Comparison of ENCODE assay signal across 23 cellular contexts in genomic region chr15:101398247-101398646, GRCh38.
"Had no signal": no experiment of that assay in that cellular context is flagged by ENCODE, and none has a peak within 500 bp of the region (broad histone marks: within the 10 kb centered on the region; RNA-seq: fewer than 3 reads in every experiment).

No MANE protein-coding gene starts in this region.

- H3K4me3 Mint-ChIP-seq: activated naive CD4-positive, alpha-beta T cell treated with anti-CD3 and anti-CD28 coated beads for 36 hours; activated naive CD8-positive, alpha-beta T cell treated with anti-CD3 and anti-CD28 coated beads, Interleukin-2, amount 50 U/mL, for 24 hours; brain; neural progenitor cell; T-helper 1 cell treated with Interleukin-12 subunit alpha and Interleukin-12 subunit beta and Interleukin-4 antibody, amounts not matched to agents 30 μg/mL and 1 μg/mL, for 36 hours had no signal

- H3K4me3 ChIP-seq: heart right ventricle, neural progenitor cell, psoas muscle, right atrium auricular region, spleen, upper lobe of right lung had no signal

- H3K4me1 Mint-ChIP-seq: brain had no signal

- H3K9ac ChIP-seq: neural progenitor cell had no signal

- H3K4me1 ChIP-seq: heart right ventricle, psoas muscle, right atrium auricular region, upper lobe of right lung had no signal

- H3K36me3 Mint-ChIP-seq: brain; naive thymus-derived CD8-positive, alpha-beta T cell; neural progenitor cell had no signal

- H2AFZ ChIP-seq: neural progenitor cell had no signal

- H3K27ac Mint-ChIP-seq: activated naive CD4-positive, alpha-beta T cell treated with anti-CD3 and anti-CD28 coated beads for 36 hours; activated naive CD8-positive, alpha-beta T cell treated with anti-CD3 and anti-CD28 coated beads, Interleukin-2, amount 50 U/mL, for 24 hours; activated T-cell treated with anti-CD3 and anti-CD28 coated beads, Interleukin-2, amount 50 U/mL, for 72 hours; brain; neural progenitor cell; T-helper 1 cell treated with Interleukin-12 subunit alpha and Interleukin-12 subunit beta and Interleukin-4 antibody, amounts not matched to agents 30 μg/mL and 1 μg/mL, for 36 hours had no signal

- DNase-seq: activated CD4-positive, alpha-beta T cell treated with anti-CD3 and anti-CD28 coated beads for 4 hours; activated CD4-positive, alpha-beta T cell treated with anti-CD3 and anti-CD28 coated beads, Interleukin-2, amount 50 U/mL, for 48 hours; activated CD4-positive, CD25-positive, alpha-beta regulatory T cell; activated effector memory CD4-positive, alpha-beta T cell treated with Interleukin-2 at 50 U/mL for 16 hours; activated naive CD4-positive, alpha-beta T cell treated with anti-CD3 and anti-CD28 coated beads for 36 hours; activated naive CD8-positive, alpha-beta T cell treated with anti-CD3 and anti-CD28 coated beads, Interleukin-2, amount 50 U/mL, for 24 hours; activated T-cell treated with anti-CD3 and anti-CD28 coated beads, Interleukin-2, amount 50 U/mL, for 72 hours; anterior cingulate cortex; effector CD4-positive, alpha-beta T cell; erythroblast; foreskin fibroblast; heart right ventricle; naive thymus-derived CD8-positive, alpha-beta T cell; psoas muscle; spleen; stimulated activated CD4-positive, alpha-beta T cell treated with anti-CD3 and anti-CD28 coated beads, Interleukin-4, amount 100 ng/mL, for 1 hour; stimulated activated naive CD4-positive, alpha-beta T cell; T1000; upper lobe of right lung had no signal

- H3K27ac ChIP-seq: heart right ventricle, neural progenitor cell, psoas muscle, right atrium auricular region, upper lobe of right lung had no signal

- H3K4me2 ChIP-seq: neural progenitor cell had no signal

- H3K9me3 ChIP-seq: heart right ventricle, psoas muscle, right atrium auricular region, spleen, upper lobe of right lung had no signal

- H3K27me3 ChIP-seq: neural progenitor cell, right atrium auricular region, upper lobe of right lung had no signal

- ATAC-seq: activated naive CD8-positive, alpha-beta T cell treated with anti-CD3 and anti-CD28 coated beads, Interleukin-2, amount 50 U/mL, for 24 hours; psoas muscle had no signal

- H3K36me3 ChIP-seq: neural progenitor cell, right atrium auricular region, upper lobe of right lung had no signal

- H3K9me3 Mint-ChIP-seq: activated naive CD4-positive, alpha-beta T cell treated with anti-CD3 and anti-CD28 coated beads for 36 hours; activated naive CD8-positive, alpha-beta T cell treated with anti-CD3 and anti-CD28 coated beads, Interleukin-2, amount 50 U/mL, for 24 hours; activated T-cell treated with anti-CD3 and anti-CD28 coated beads, Interleukin-2, amount 50 U/mL, for 72 hours; neural progenitor cell; T-helper 1 cell treated with Interleukin-12 subunit alpha and Interleukin-12 subunit beta and Interleukin-4 antibody, amounts not matched to agents 30 μg/mL and 1 μg/mL, for 36 hours had no signal
